27 cellular contexts compared by ENCODE assay signal in genomic region chr10:34141032-34141431, GRCh38.
"Had no signal": no experiment of that assay in that cellular context is flagged by ENCODE, and none has a peak within 500 bp of the region (broad histone marks: within the 10 kb centered on the region; RNA-seq: fewer than 3 reads in every experiment).

No MANE protein-coding gene starts in this region.

- H3K4me3 ChIP-seq: body of pancreas, esophagus muscularis mucosa, heart left ventricle, pancreas, prostate gland, stomach, thyroid gland, upper lobe of right lung had no signal

- H3K27ac ChIP-seq: esophagus muscularis mucosa, foreskin keratinocyte, heart left ventricle, pancreas, prostate gland, stomach, thyroid gland, upper lobe of right lung had no signal

- H3K27me3 ChIP-seq: body of pancreas, esophagus muscularis mucosa, foreskin keratinocyte, heart left ventricle, pancreas, stomach, thyroid gland, upper lobe of right lung had no signal

- H3K9me3 ChIP-seq: body of pancreas, esophagus muscularis mucosa, heart left ventricle, pancreas, prostate gland, stomach, thyroid gland, upper lobe of right lung had no signal

- DNase-seq: activated CD4-positive, alpha-beta T cell treated with anti-CD3 and anti-CD28 coated beads for 36 hours; activated CD4-positive, CD25-positive, alpha-beta regulatory T cell; activated CD8-positive, alpha-beta memory T cell treated with anti-CD3 and anti-CD28 coated beads, Interleukin-2, amount 10 ng/mL, durations not matched to agents 7 days and 5 days; activated CD8-positive, alpha-beta T cell treated with anti-CD3 and anti-CD28 coated beads, Interleukin-2, amount 10 ng/mL, durations not matched to agents 7 days and 5 days; activated naive CD4-positive, alpha-beta T cell; activated T-cell treated with anti-CD3 and anti-CD28 coated beads, Interleukin-2, amount 50 U/mL, for 48 hours; aorta; body of pancreas; dermis blood vessel endothelial cell; effector CD4-positive, alpha-beta T cell; foreskin keratinocyte; heart left ventricle; hypothalamus; naive B cell; pancreas; retina; small intestine; stimulated activated CD4-positive, alpha-beta T cell treated with anti-CD3 and anti-CD28 coated beads, Interleukin-15, amount 100 ng/mL, for 24 hours; stimulated activated CD4-positive, alpha-beta T cell treated with anti-CD3 and anti-CD28 coated beads, Interleukin-2, amount 100 ng/mL, for 24 hours; stimulated activated naive B cell treated with anti-CD40 and anti-IgM and Interleukin-4, amounts not matched to agents 10 μg/mL and 1 μg/mL and 100 μg/mL, for 72 hours; stomach; thyroid gland; upper lobe of right lung had no signal

- H3K36me3 ChIP-seq: esophagus muscularis mucosa, heart left ventricle, pancreas, prostate gland, stomach, thyroid gland, upper lobe of right lung had no signal

- H3K4me1 ChIP-seq: esophagus muscularis mucosa, foreskin keratinocyte, heart left ventricle, pancreas, prostate gland, stomach, thyroid gland, upper lobe of right lung had no signal

- ATAC-seq: activated CD4-positive, alpha-beta T cell treated with anti-CD3 and anti-CD28 coated beads for 36 hours; activated CD8-positive, alpha-beta memory T cell treated with anti-CD3 and anti-CD28 coated beads, Interleukin-2, amount 10 ng/mL, durations not matched to agents 7 days and 5 days; activated CD8-positive, alpha-beta T cell treated with anti-CD3 and anti-CD28 coated beads, Interleukin-2, amount 10 ng/mL, durations not matched to agents 7 days and 5 days; activated naive CD4-positive, alpha-beta T cell treated with anti-CD3 and anti-CD28 coated beads, Interleukin-2, amount 50 U/mL, for 72 hours; body of pancreas; foreskin keratinocyte; heart left ventricle; pancreas; sciatic nerve; upper lobe of right lung had no signal
